Comparison of ENCODE assay signal across 17 cellular contexts in genomic region chr6:19492631-19493030, GRCh38.
DNase-seq lines count a peak whose midpoint lies in the region; TF ChIP-seq lines count a peak whose summit lies in the region.
"Had no signal": no experiment of that assay in that cellular context is flagged by ENCODE, and none has a peak within 500 bp of the region (broad histone marks: within the 10 kb centered on the region; RNA-seq: fewer than 3 reads in every experiment).

No MANE protein-coding gene starts in this region.

- TF ChIP-seq CTCF in fibroblast of the aortic adventitia (IDR thresholded peaks at IDR 0.05; ENCODE audit: insufficient read depth, low read length) = no peak
- TF ChIP-seq CTCF in smooth muscle cell (IDR thresholded peaks at IDR 0.05; ENCODE audit: borderline replicate concordance, insufficient read depth, poor library complexity, severe bottlenecking) = no peak

- H3K9ac ChIP-seq in smooth muscle cell (ENCODE audit: low read depth) = no peak overlapping the region
- H3K9ac ChIP-seq: BLaER1 had no signal

- H3F3A ChIP-seq in smooth muscle cell (ENCODE audit: low read depth) = no peaks in the 10 kb centered on the region

- peak overlapping the region; percentile 2 for H2AFZ ChIP-seq in smooth muscle cell (ENCODE audit: low read depth)

- WGBS in smooth muscle cell (ENCODE audit: low lambda C conversion rate) = 57% methylated on average over 1 of the region's 1 CpG

- no peaks in the 10 kb centered on the region for H3K36me3 ChIP-seq in smooth muscle cell (ENCODE audit: low read depth)
- H3K36me3 ChIP-seq: BLaER1, tibial artery had no signal

- H3K4me3 ChIP-seq in fibroblast of the aortic adventitia (ENCODE audit: low read depth, low read length) = no peak overlapping the region
- no peak overlapping the region for H3K4me3 ChIP-seq in smooth muscle cell
- H3K4me3 ChIP-seq: BLaER1, tibial artery had no signal

- no peak overlapping the region for H3K4me2 ChIP-seq in smooth muscle cell
- H3K4me2 ChIP-seq: BLaER1 had no signal

- H3K9me3 ChIP-seq in smooth muscle cell (replicated peaks; ENCODE audit: low read depth) = no peaks in the 10 kb centered on the region
- H3K9me3 ChIP-seq: BLaER1, tibial artery had no signal

- peak; percentile 1 for DNase-seq in NCI-H510A treated with DMSO at 0.1 percent for 48 hours (lab: John Stamatoyannopoulos, UW)
- DNase-seq in NCI-H510A (lab: John Stamatoyannopoulos, UW) = no peak
- DNase-seq in OCI-M1 (lab: John Stamatoyannopoulos, UW) = peak; percentile 23
- DNase-seq in fibroblast of the aortic adventitia (ENCODE audit: low read depth) = peak; percentile 5
- DNase-seq in smooth muscle cell (lab: John Stamatoyannopoulos, UW; ENCODE audit: unreplicated experiment) = no peak
- no peak for DNase-seq in NCI-H226
- no peak for DNase-seq in ecto neural progenitor cell (ENCODE audit: low spot score)
- no peak for DNase-seq in SW 1271 (lab: John Stamatoyannopoulos, UW)
- DNase-seq: activated gamma-delta T cell; amniotic stem cell; endodermal cell; hypothalamus; Karpas-422; NCI-H1436; stimulated activated naive B cell treated with anti-CD40 and anti-IgM and Interleukin-4, amounts not matched to agents 10 μg/mL and 1 μg/mL and 100 μg/mL, for 72 hours; tibial artery had no signal

- H3K79me2 ChIP-seq in smooth muscle cell (ENCODE audit: low read depth) = no peaks in the 10 kb centered on the region

- no peak overlapping the region for H3K27ac ChIP-seq in smooth muscle cell (ENCODE audit: low read depth)
- H3K27ac ChIP-seq: BLaER1, tibial artery had no signal

- no peaks in the 10 kb centered on the region for H3K27me3 ChIP-seq in smooth muscle cell (ENCODE audit: low read depth)
- H3K27me3 ChIP-seq: BLaER1, tibial artery had no signal

- no peaks in the 10 kb centered on the region for H4K20me1 ChIP-seq in smooth muscle cell (ENCODE audit: low read depth)
- H4K20me1 ChIP-seq: BLaER1 had no signal

- no peaks in the 10 kb centered on the region for H3K4me1 ChIP-seq in smooth muscle cell (ENCODE audit: low read depth)
- H3K4me1 ChIP-seq: BLaER1, tibial artery had no signal

Comparison
In these comparisons a context has a peak if more than half of its experiments do, and no peak if none do; other contexts are left out.
1. DNase-seq: peak in NCI-H510A treated with DMSO at 0.1 percent for 48 hours (single experiment), OCI-M1 (single experiment) and fibroblast of the aortic adventitia (single experiment); none in NCI-H510A (single experiment), smooth muscle cell (single experiment), NCI-H226 (single experiment), ecto neural progenitor cell (single experiment) and SW 1271 (0 of 2).